14 cellular contexts compared by ENCODE assay signal in genomic region chr16:28183930-28184329, GRCh38. TPM values are rescaled to one million over a fixed set of nuclear protein-coding genes. Genes with fewer than 3 reads are reported as not detected.
DNase-seq lines count a peak whose midpoint lies in the region; ATAC-seq and TF ChIP-seq lines count a peak whose summit lies in the region.
"Had no signal": no experiment of that assay in that cellular context is flagged by ENCODE, and none has a peak within 500 bp of the region (broad histone marks: within the 10 kb centered on the region; RNA-seq: fewer than 3 reads in every experiment).

No MANE protein-coding gene starts in this region.

- H3K36me3 Mint-ChIP-seq in stimulated activated naive CD8-positive, alpha-beta T cell treated with anti-CD3 and anti-CD28 coated beads, Interleukin-15, Interleukin-2, amounts not matched to agents 100 ng/mL and 50 ng/mL, for 24 hours (ENCODE audit: low read depth), result peaks cover 77% of the 10 kb centered on the region
- H3K36me3 Mint-ChIP-seq in activated B cell treated with CpG ODN at 0.5 μM for 24 hours (ENCODE audit: low read depth), result peaks cover 37% of the 10 kb centered on the region

- no peak for DNase-seq in stimulated activated naive CD8-positive, alpha-beta T cell treated with anti-CD3 and anti-CD28 coated beads, Interleukin-15, amount 100 ng/mL, for 72 hours
- DNase-seq in activated B cell treated with CpG ODN at 0.5 μM for 24 hours, result no peak
- DNase-seq in myocyte (ENCODE audit: low read depth), result peak; percentile 24
- no peak for DNase-seq in islet precursor cell
- no peak for DNase-seq in NCI-H1092 treated with DMSO at 0.1 percent for 48 hours (lab: John Stamatoyannopoulos, UW)
- DNase-seq in T1000 (lab: John Stamatoyannopoulos, UW), result no peak
- DNase-seq: cerebellar nuclear complex, lower lobe of right lung, MM.1S, NCI-H774, occipital lobe, substantia nigra had no signal

- no peaks in the 10 kb centered on the region for H3K9me3 Mint-ChIP-seq in stimulated activated naive CD8-positive, alpha-beta T cell treated with anti-CD3 and anti-CD28 coated beads, Interleukin-15, Interleukin-2, amounts not matched to agents 100 ng/mL and 50 ng/mL, for 24 hours
- H3K9me3 Mint-ChIP-seq in stimulated activated naive CD8-positive, alpha-beta T cell treated with anti-CD3 and anti-CD28 coated beads, Interleukin-15, amount 100 ng/mL, for 72 hours, result peaks cover 0 to 7% of the 10 kb centered on the region in 2 donors
- H3K9me3 Mint-ChIP-seq in activated B cell treated with CpG ODN at 0.5 μM for 24 hours, result peaks cover 3% of the 10 kb centered on the region

- no peak for ATAC-seq in stimulated activated naive CD8-positive, alpha-beta T cell treated with anti-CD3 and anti-CD28 coated beads, Interleukin-15, amount 100 ng/mL, for 72 hours
- ATAC-seq in activated B cell treated with CpG ODN at 0.5 μM for 24 hours (ENCODE audit: low read depth) (no peak), GM18502 (IDR thresholded peaks at IDR 0.05; ENCODE audit: poor library complexity, unreplicated experiment) (no peak)
- ATAC-seq: lower lobe of right lung had no signal

- H3K4me3 Mint-ChIP-seq in stimulated activated naive CD8-positive, alpha-beta T cell treated with anti-CD3 and anti-CD28 coated beads, Interleukin-15, Interleukin-2, amounts not matched to agents 100 ng/mL and 50 ng/mL, for 24 hours, result no peak overlapping the region
- H3K4me3 Mint-ChIP-seq in stimulated activated naive CD8-positive, alpha-beta T cell treated with anti-CD3 and anti-CD28 coated beads, Interleukin-15, amount 100 ng/mL, for 72 hours, result peak overlapping the region in 1 of 2 donors; percentile 21
- no peak overlapping the region for H3K4me3 Mint-ChIP-seq in activated B cell treated with CpG ODN at 0.5 μM for 24 hours

- no peak for TF ChIP-seq CTCF in activated B cell treated with CpG ODN at 0.5 μM for 24 hours (IDR thresholded peaks at IDR 0.05)

- POLR2A ChIA-PET in activated B cell treated with CpG ODN at 0.5 μM for 24 hours (lab: Charles Lee), result interaction anchor here (0.6 kb wide), 2 partner anchors 9 to 46 kb away, joined by 3 to 4 read pairs; no protein-coding TSS in a partner anchor

- CTCF ChIA-PET in activated B cell treated with CpG ODN at 0.5 μM for 24 hours (lab: Charles Lee), result no interaction called here

- peaks cover 97% of the 10 kb centered on the region for H3K4me1 Mint-ChIP-seq in stimulated activated naive CD8-positive, alpha-beta T cell treated with anti-CD3 and anti-CD28 coated beads, Interleukin-15, Interleukin-2, amounts not matched to agents 100 ng/mL and 50 ng/mL, for 24 hours (ENCODE audit: low read depth)
- peaks cover 91% of the 10 kb centered on the region for H3K4me1 Mint-ChIP-seq in stimulated activated naive CD8-positive, alpha-beta T cell treated with anti-CD3 and anti-CD28 coated beads, Interleukin-15, amount 100 ng/mL, for 72 hours
- H3K4me1 Mint-ChIP-seq in activated B cell treated with CpG ODN at 0.5 μM for 24 hours, result peaks cover 94% of the 10 kb centered on the region

- H3K27ac Mint-ChIP-seq in stimulated activated naive CD8-positive, alpha-beta T cell treated with anti-CD3 and anti-CD28 coated beads, Interleukin-15, Interleukin-2, amounts not matched to agents 100 ng/mL and 50 ng/mL, for 24 hours, result peak overlapping the region; percentile 98
- H3K27ac Mint-ChIP-seq in stimulated activated naive CD8-positive, alpha-beta T cell treated with anti-CD3 and anti-CD28 coated beads, Interleukin-15, amount 100 ng/mL, for 72 hours, result peak overlapping the region in 1 of 2 donors; percentile 80
- peak overlapping the region; percentile 21 for H3K27ac Mint-ChIP-seq in activated B cell treated with CpG ODN at 0.5 μM for 24 hours

- H3K27me3 Mint-ChIP-seq in stimulated activated naive CD8-positive, alpha-beta T cell treated with anti-CD3 and anti-CD28 coated beads, Interleukin-15, Interleukin-2, amounts not matched to agents 100 ng/mL and 50 ng/mL, for 24 hours, result no peaks in the 10 kb centered on the region
- no peaks in the 10 kb centered on the region for H3K27me3 Mint-ChIP-seq in stimulated activated naive CD8-positive, alpha-beta T cell treated with anti-CD3 and anti-CD28 coated beads, Interleukin-15, amount 100 ng/mL, for 72 hours
- no peaks in the 10 kb centered on the region for H3K27me3 Mint-ChIP-seq in activated B cell treated with CpG ODN at 0.5 μM for 24 hours

- intact Hi-C loops in activated B cell treated with CpG ODN at 0.5 μM for 24 hours (cut with micrococcal nuclease), result no loop called here

RNA-seq across cellular contexts. Expression of gene XPO6, which starts 27.8 kb away (rescaled TPM):
- total RNA-seq in activated B cell treated with CpG ODN at 0.5 μM for 24 hours, result 212 and 236 TPM in 2 replicates
- total RNA-seq in myocyte, result 53.6 and 62.5 TPM in 2 replicates
- 74.4 TPM for polyA plus RNA-seq in myocyte (2012)
